26 cellular contexts compared by ENCODE assay signal in genomic region chr10:50392426-50392825, GRCh38.
"Had no signal": no experiment of that assay in that cellular context is flagged by ENCODE, and none has a peak within 500 bp of the region (broad histone marks: within the 10 kb centered on the region; RNA-seq: fewer than 3 reads in every experiment).

No MANE protein-coding gene starts in this region.

- H3K9ac ChIP-seq: neural progenitor cell, parathyroid adenoma had no signal

- H3K27ac ChIP-seq: breast epithelium, epithelial cell of prostate, gastrocnemius medialis, neural progenitor cell, parathyroid adenoma, psoas muscle, thyroid gland, upper lobe of left lung, vagina had no signal

- H3K4me3 ChIP-seq: breast epithelium, gastrocnemius medialis, neural progenitor cell, psoas muscle, smooth muscle cell, stomach, thyroid gland, upper lobe of left lung, vagina had no signal

- H3K4me1 ChIP-seq: neural progenitor cell, parathyroid adenoma had no signal

- H3K27me3 ChIP-seq: breast epithelium, gastrocnemius medialis, neural progenitor cell, stomach, thyroid gland, upper lobe of left lung, vagina had no signal

- H3K36me3 ChIP-seq: breast epithelium, gastrocnemius medialis, neural progenitor cell, stomach, thyroid gland, upper lobe of left lung, vagina had no signal

- H3K9me3 ChIP-seq: breast epithelium, gastrocnemius medialis, psoas muscle, stomach, thyroid gland, upper lobe of left lung, vagina had no signal

- H2AFZ ChIP-seq: neural progenitor cell, parathyroid adenoma had no signal

- DNase-seq: activated CD4-positive, alpha-beta T cell treated with anti-CD3 and anti-CD28 coated beads for 36 hours; activated CD4-positive, CD25-positive, alpha-beta regulatory T cell; activated CD8-positive, alpha-beta memory T cell treated with anti-CD3 and anti-CD28 coated beads, Interleukin-2, amount 10 ng/mL, durations not matched to agents 7 days and 5 days; activated CD8-positive, alpha-beta T cell treated with anti-CD3 and anti-CD28 coated beads, Interleukin-2, amount 10 ng/mL, durations not matched to agents 7 days and 5 days; activated naive CD8-positive, alpha-beta T cell treated with anti-CD3 and anti-CD28 coated beads, Interleukin-2, amount 50 U/mL, for 24 hours; activated T-cell treated with anti-CD3 and anti-CD28 coated beads, Interleukin-2, amount 50 U/mL, for 48 hours; amygdala; effector CD4-positive, alpha-beta T cell; gastrocnemius medialis; glutamatergic neuron; islet precursor cell; naive thymus-derived CD8-positive, alpha-beta T cell; occipital lobe; psoas muscle; stimulated activated CD4-positive, alpha-beta T cell treated with anti-CD3 and anti-CD28 coated beads, Interleukin-1b, Interleukin-23, amount 100 ng/mL, for 48 hours; stimulated activated CD4-positive, alpha-beta T cell treated with anti-CD3 and anti-CD28 coated beads, Interleukin-4, amount 100 ng/mL, for 4 hours; stimulated activated CD8-positive, alpha-beta memory T cell treated with anti-CD3 and anti-CD28 coated beads, Interleukin-4, amount 100 ng/mL, for 48 hours; stomach; thyroid gland; upper lobe of left lung had no signal
